Comparison of ENCODE assay signal across 15 cellular contexts in genomic region chr1:201310251-201310985, GRCh38. TPM values are rescaled to one million over a fixed set of nuclear protein-coding genes. Genes with fewer than 3 reads are reported as not detected.
DNase-seq lines count a peak whose midpoint lies in the region; ATAC-seq, FAIRE-seq and TF ChIP-seq lines count a peak whose summit lies in the region.
"Had no signal": no experiment of that assay in that cellular context is flagged by ENCODE, and none has a peak within 500 bp of the region (broad histone marks: within the 10 kb centered on the region; RNA-seq: fewer than 3 reads in every experiment).

No MANE protein-coding gene starts in this region.

- no peak for FAIRE-seq in astrocyte (lab: Jason Lieb, UNC)
- FAIRE-seq in keratinocyte (lab: Jason Lieb, UNC), result peak; percentile 39

- TF ChIP-seq POLR2A in suprapubic skin (IDR thresholded peaks at IDR 0.05), result no peak

- dilution Hi-C loops in keratinocyte (cut with MboI; ENCODE audit: extremely low pct_ligation_motif_present, low sequenced_read_pairs), result no loop called here

- H3K27me3 ChIP-seq in astrocyte (ENCODE audit: insufficient read depth, low read length) (peaks cover 15% of the 10 kb centered on the region), keratinocyte (ENCODE audit: control insufficient read depth, extremely low read depth, insufficient read depth, low read length) (no peaks in the 10 kb centered on the region), suprapubic skin (no peaks in the 10 kb centered on the region)
- H3K27me3 ChIP-seq: BE2C, right lobe of liver had no signal

- peaks cover 28% of the 10 kb centered on the region for H3K27me3 Mint-ChIP-seq in astrocyte (ENCODE audit: low read depth, unreplicated experiment)

- no peaks in the 10 kb centered on the region for H3K9me3 Mint-ChIP-seq in astrocyte (ENCODE audit: unreplicated experiment)
- H3K9me3 Mint-ChIP-seq: activated naive CD8-positive, alpha-beta T cell treated with anti-CD3 and anti-CD28 coated beads, Interleukin-2, amount 10 ng/mL, durations not matched to agents 7 days and 5 days; T-cell had no signal

- H3K4me3 ChIP-seq in astrocyte (ENCODE audit: insufficient read depth, low read depth, low read length), result no peak overlapping the region
- no peak overlapping the region for H3K4me3 ChIP-seq in keratinocyte (ENCODE audit: control insufficient read depth in 2 of 3, extremely low read depth in 1 of 3, insufficient read depth in 2 of 3, low read depth in 1 of 3, low read length in 3 of 3)
- no peak overlapping the region for H3K4me3 ChIP-seq in suprapubic skin
- H3K4me3 ChIP-seq: right lobe of liver had no signal

- H2AFZ ChIP-seq in astrocyte (ENCODE audit: low read depth, low read length), result no peak overlapping the region
- H2AFZ ChIP-seq in keratinocyte (ENCODE audit: control insufficient read depth, low read length), result no peak overlapping the region

- H3K4me2 ChIP-seq in astrocyte (ENCODE audit: low read length) (no peak overlapping the region), keratinocyte (ENCODE audit: control insufficient read depth, extremely low read depth, insufficient read depth, low read depth, low read length) (peak overlapping the region; percentile 79)

- TF ChIP-seq CTCF in astrocyte (IDR thresholded peaks at IDR 0.05; ENCODE audit: insufficient read depth, low read depth, low read length) (no peak), keratinocyte (optimal IDR thresholded peaks at IDR 0.05 in 1 of 3, IDR thresholded peaks at IDR 0.05 in 1 of 3, conservative IDR thresholded peaks at IDR 0.05 in 1 of 3; ENCODE audit: extremely low read depth in 1 of 3, insufficient read depth in 2 of 3, low read length in 3 of 3) (no peak), suprapubic skin (IDR thresholded peaks at IDR 0.05) (no peak)

- no peak for TF ChIP-seq EP300 in suprapubic skin (IDR thresholded peaks at IDR 0.05)

- H3K79me2 ChIP-seq in astrocyte (ENCODE audit: insufficient read depth, low read length), result no peaks in the 10 kb centered on the region
- H3K79me2 ChIP-seq in keratinocyte (ENCODE audit: control insufficient read depth, insufficient read depth, low read length), result peaks cover 67% of the 10 kb centered on the region

- H3K9ac ChIP-seq in astrocyte (ENCODE audit: low read length), result no peak overlapping the region
- H3K9ac ChIP-seq in keratinocyte (ENCODE audit: control insufficient read depth, extremely low read depth, insufficient read depth, low read length), result peak overlapping the region; percentile 89

- no peak overlapping the region for H3K4me3 Mint-ChIP-seq in astrocyte (ENCODE audit: unreplicated experiment)
- H3K4me3 Mint-ChIP-seq: activated naive CD8-positive, alpha-beta T cell treated with anti-CD3 and anti-CD28 coated beads, Interleukin-2, amount 10 ng/mL, durations not matched to agents 7 days and 5 days; T-cell; WTC11 had no signal

- no peaks in the 10 kb centered on the region for H3K36me3 Mint-ChIP-seq in astrocyte (ENCODE audit: low read depth, unreplicated experiment)
- H3K36me3 Mint-ChIP-seq: activated naive CD8-positive, alpha-beta T cell treated with anti-CD3 and anti-CD28 coated beads, Interleukin-2, amount 10 ng/mL, durations not matched to agents 7 days and 5 days; T-cell; WTC11 had no signal

- ATAC-seq in HG02642 (IDR thresholded peaks at IDR 0.05; ENCODE audit: poor library complexity, unreplicated experiment), result no peak
- ATAC-seq: T-cell had no signal

- H3K4me1 Mint-ChIP-seq in astrocyte (ENCODE audit: low read depth, unreplicated experiment), result peaks cover 28% of the 10 kb centered on the region

- H3K9me3 ChIP-seq in KOPT-K1 (ENCODE audit: insufficient read depth, low read length, poor library complexity, severe bottlenecking) (no peaks in the 10 kb centered on the region), astrocyte (ENCODE audit: insufficient read depth, low read depth, low read length) (no peaks in the 10 kb centered on the region), keratinocyte (ENCODE audit: control insufficient read depth, low read depth, low read length) (no peaks in the 10 kb centered on the region), suprapubic skin (no peaks in the 10 kb centered on the region)
- H3K9me3 ChIP-seq: BE2C, right lobe of liver had no signal

- H3K36me3 ChIP-seq in KOPT-K1 (ENCODE audit: insufficient read depth, low read length) (no peaks in the 10 kb centered on the region), astrocyte (ENCODE audit: insufficient read depth, low read length) (no peaks in the 10 kb centered on the region), keratinocyte (ENCODE audit: control insufficient read depth in 2 of 2, extremely low read depth in 1 of 2, insufficient read depth in 2 of 2, low read length in 2 of 2) (peaks cover 29 to 36% of the 10 kb centered on the region in 2 experiments), suprapubic skin (peaks cover 10% of the 10 kb centered on the region)
- H3K36me3 ChIP-seq: BE2C, right lobe of liver had no signal

- WGBS in suprapubic skin, result 56% methylated on average over 6 of the region's 7 CpGs

- H3K9me1 ChIP-seq in keratinocyte (ENCODE audit: control insufficient read depth, extremely low read depth, insufficient read depth, low read length), result no peaks in the 10 kb centered on the region

- peak overlapping the region; percentile 98 for H3K27ac Mint-ChIP-seq in astrocyte (ENCODE audit: unreplicated experiment)
- H3K27ac Mint-ChIP-seq: activated naive CD8-positive, alpha-beta T cell treated with anti-CD3 and anti-CD28 coated beads, Interleukin-2, amount 10 ng/mL, durations not matched to agents 7 days and 5 days; T-cell; WTC11 had no signal

- H3K27ac ChIP-seq in KOPT-K1 (ENCODE audit: low read depth, low read length, poor library complexity, severe bottlenecking), result peak overlapping the region; percentile 90
- H3K27ac ChIP-seq in astrocyte (ENCODE audit: low read depth, low read length), result no peak overlapping the region
- H3K27ac ChIP-seq in keratinocyte (ENCODE audit: control insufficient read depth, insufficient read depth, low read length), result peak overlapping the region; percentile 99
- H3K27ac ChIP-seq in suprapubic skin, result peak overlapping the region; percentile 89

- H4K20me1 ChIP-seq in astrocyte (ENCODE audit: insufficient read depth, low read length) (no peaks in the 10 kb centered on the region), keratinocyte (ENCODE audit: control insufficient read depth, extremely low read depth, insufficient read depth, low read length) (no peaks in the 10 kb centered on the region)

- H3K4me1 ChIP-seq in astrocyte (ENCODE audit: insufficient read depth, low read length) (peaks cover 9% of the 10 kb centered on the region), keratinocyte (ENCODE audit: control insufficient read depth, extremely low read depth, insufficient read depth, low read length) (peaks cover 72% of the 10 kb centered on the region), suprapubic skin (peaks cover 96% of the 10 kb centered on the region)

- no peak for DNase-seq in astrocyte (ENCODE audit: low read depth)
- no peak for DNase-seq in keratinocyte (ENCODE audit: low read depth, low spot score)
- no peak for DNase-seq in suprapubic skin (ENCODE audit: low spot score in 2 of 2)
- DNase-seq in T-helper 2 cell, result no peak
- no peak for DNase-seq in NCI-H1105 treated with DMSO at 0.1 percent for 48 hours (lab: John Stamatoyannopoulos, UW)
- DNase-seq: activated naive CD8-positive, alpha-beta T cell treated with anti-CD3 and anti-CD28 coated beads, Interleukin-2, amount 10 ng/mL, durations not matched to agents 7 days and 5 days; BE2C; H7; stimulated activated CD4-positive, alpha-beta T cell treated with anti-CD3 and anti-CD28 coated beads, Interleukin-1b, Interleukin-23, amount 100 ng/mL, for 48 hours; T-cell had no signal

RNA-seq across cellular contexts. Expression of gene PKP1, which starts 27.1 kb away (rescaled TPM):
- 0.07 and 0.22 TPM in 2 replicates for total RNA-seq in astrocyte
- 163 to 301 TPM (median 169 TPM) in 3 replicates for polyA plus RNA-seq in keratinocyte
- polyA plus RNA-seq in keratinocyte (2011; ENCODE audit: low read depth), result 262 TPM
- 168 and 222 TPM in 2 replicates for polyA plus RNA-seq in keratinocyte (2011; cell fraction: cytosol; rRNA removed)
- polyA plus RNA-seq in keratinocyte (2011; cell fraction: nucleus; rRNA removed), result 418 and 503 TPM in 2 replicates
- polyA plus RNA-seq in keratinocyte (2012; ENCODE audit: low replicate concordance), result 160 and 587 TPM in 2 replicates
- polyA minus RNA-seq in keratinocyte, result 263 to 433 TPM (median 366 TPM) in 3 replicates
- 238 TPM for polyA minus RNA-seq in keratinocyte (2011; cell fraction: cytosol; rRNA and poly(A)+ RNA removed)
- 239 and 304 TPM in 2 replicates for polyA minus RNA-seq in keratinocyte (2011; cell fraction: nucleus; rRNA and poly(A)+ RNA removed)
- 1,000 to 10,000 TPM in 3 of 4 donors, 100 to 1,000 TPM in 1; 888 to 1,187 (median 1,096) TPM for total RNA-seq in suprapubic skin
- total RNA-seq: activated naive CD8-positive, alpha-beta T cell treated with anti-CD3 and anti-CD28 coated beads, Interleukin-2, amount 10 ng/mL, durations not matched to agents 7 days and 5 days; H7; mononuclear cell; right lobe of liver had no signal

Comparison
In these comparisons a context has a peak if more than half of its experiments do, and no peak if none do; other contexts are left out.
1. RNA of gene PKP1, which starts 27.1 kb away (total RNA-seq): 888 to 1,187 TPM in suprapubic skin; 0.07 to 0.22 TPM in astrocyte; every median in the first group is over 100 times any median in the second.